In genomic region chr11:31779268-31779879, GRCh38 we compare ENCODE assay signal across 16 cellular contexts. TPM values are rescaled to one million over a fixed set of nuclear protein-coding genes. Genes with fewer than 3 reads are reported as not detected.
A peak's percentile ranks its signal among the peaks of the same experiment; 100 is the strongest.
DNase-seq lines count a peak whose midpoint lies in the region; ATAC-seq, FAIRE-seq and TF ChIP-seq lines count a peak whose summit lies in the region.
"Had no signal": no experiment of that assay in that cellular context is flagged by ENCODE, and none has a peak within 500 bp of the region (broad histone marks: within the 10 kb centered on the region; RNA-seq: fewer than 3 reads in every experiment).

No MANE protein-coding gene starts in this region.

- no peak for TF ChIP-seq CTCF in WTC11 (IDR thresholded peaks at IDR 0.05)
- TF ChIP-seq CTCF in HepG2 (CRISPR knock-in tag; IDR thresholded peaks at IDR 0.05), result no peak

- no peaks in the 10 kb centered on the region for H3K36me3 ChIP-seq in HepG2 (replicated peaks in 1 of 2; ENCODE audit: control insufficient read depth in 1 of 2, insufficient read depth in 2 of 2, low read length in 2 of 2)

- H4K20me1 ChIP-seq in HepG2 (ENCODE audit: insufficient read depth, low read length), result no peaks in the 10 kb centered on the region

- no peaks in the 10 kb centered on the region for H3K4me1 ChIP-seq in HepG2 (ENCODE audit: insufficient read depth, low read length)

- no peak for FAIRE-seq in HepG2 (lab: Jason Lieb, UNC)

- intact Hi-C loops in HepG2 (cut with micrococcal nuclease; ENCODE audit: unreplicated experiment), result no loop called here

- no peak for TF ChIP-seq POLR2A in HepG2 (IDR thresholded peaks at IDR 0.05; ENCODE audit: insufficient read depth in 1 of 2, low read depth in 2 of 2, low read length in 2 of 2)

- WGBS in HepG2 (ENCODE audit: low lambda C conversion rate), result 85% methylated on average over 7 of the region's 7 CpGs

- H3K9ac ChIP-seq in HepG2 (ENCODE audit: insufficient read depth, low read depth, low read length), result no peak overlapping the region

- H2AFZ ChIP-seq in HepG2 (ENCODE audit: low read length), result no peak overlapping the region

- BruUV-seq in HepG2 (replicated peaks; lab: Mats Ljungman, UMichigan), result no TSS peak

- H3K27me3 ChIP-seq in HepG2 (ENCODE audit: control insufficient read depth in 1 of 2, insufficient read depth in 2 of 2, low read length in 2 of 2), result no peaks in the 10 kb centered on the region

- H3K4me3 ChIP-seq in HepG2 (replicated peaks in 1 of 3; ENCODE audit: insufficient read depth in 1 of 3, low read depth in 2 of 3, low read length in 3 of 3), result no peak overlapping the region

- H3K27ac ChIP-seq in HepG2 (ENCODE audit: extremely low read length, insufficient read depth, low read length), result no peak overlapping the region
- H3K27ac ChIP-seq: 22Rv1 had no signal

- TF ChIP-seq EP300 in HepG2 (IDR thresholded peaks at IDR 0.05; ENCODE audit: low read depth in 2 of 2, low read length in 2 of 2), result no peak
- TF ChIP-seq EP300 in HepG2 (CRISPR knock-in tag; IDR thresholded peaks at IDR 0.05; ENCODE audit: borderline replicate concordance), result no peak

- H3K9me3 ChIP-seq in HepG2 (ENCODE audit: low read length), result no peaks in the 10 kb centered on the region

- H3K36me3 Mint-ChIP-seq in WTC11, result 0 out of 2 replicates have a peak, but pooled peaks cover 4% of the 10 kb centered on the region
- H3K36me3 Mint-ChIP-seq: natural killer cell treated with Interleukin-12 subunit alpha and Interleukin-12 subunit beta and Interleukin-15 and Interleukin-18, amount 100 ng/mL, for 72 hours; stimulated activated effector memory CD8-positive, alpha-beta T cell treated with anti-CD3 and anti-CD28 coated beads, Interleukin-12 subunit alpha, Interleukin-12 subunit beta, amount 100 ng/mL, for 72 hours had no signal

- peak overlapping the region; percentile 84 for H3K27ac Mint-ChIP-seq in WTC11
- H3K27ac Mint-ChIP-seq: natural killer cell treated with Interleukin-12 subunit alpha and Interleukin-12 subunit beta and Interleukin-15 and Interleukin-18, amount 100 ng/mL, for 72 hours; stimulated activated effector memory CD8-positive, alpha-beta T cell treated with anti-CD3 and anti-CD28 coated beads, Interleukin-12 subunit alpha, Interleukin-12 subunit beta, amount 100 ng/mL, for 72 hours had no signal

- H3K79me2 ChIP-seq in HepG2 (ENCODE audit: insufficient read depth, low read length), result no peaks in the 10 kb centered on the region

- H3K4me2 ChIP-seq in HepG2 (ENCODE audit: low read depth, low read length), result no peak overlapping the region

- peaks cover 5% of the 10 kb centered on the region for H3K4me1 Mint-ChIP-seq in WTC11
- H3K4me1 Mint-ChIP-seq: stimulated activated effector memory CD8-positive, alpha-beta T cell treated with anti-CD3 and anti-CD28 coated beads, Interleukin-12 subunit alpha, Interleukin-12 subunit beta, amount 100 ng/mL, for 72 hours had no signal

- CTCF ChIA-PET in WTC11 (lab: Charles Lee) (interaction anchor here (1.0 to 1.4 kb wide), 2 partner anchors 19 to 179 kb away, joined by 3 to 4 read pairs; no protein-coding TSS in a partner anchor), HepG2 (lab: Yijun Ruan, JAX; ENCODE audit: low intra/inter-chr PET ratio, low total read pairs) (no interaction called here)

- H3K27me3 Mint-ChIP-seq in WTC11 (ENCODE audit: low read depth), result no peaks in the 10 kb centered on the region
- H3K27me3 Mint-ChIP-seq: natural killer cell treated with Interleukin-12 subunit alpha and Interleukin-12 subunit beta and Interleukin-15 and Interleukin-18, amount 100 ng/mL, for 72 hours had no signal

- POLR2A ChIA-PET in WTC11 (lab: Charles Lee) (no interaction called here), HepG2 (lab: Yijun Ruan, JAX) (no interaction called here)

- TF ChIP-seq RAD21 in HepG2 (CRISPR knock-in tag; IDR thresholded peaks at IDR 0.05), result no peak

- in situ Hi-C loops in HepG2 (cut with HindIII; ENCODE audit: extremely low pct_ligation_motif_present, low pct_unique_long_range_greater_than_20kb), result no loop called here

- H3K9me3 Mint-ChIP-seq in WTC11, result peaks cover 6% of the 10 kb centered on the region
- H3K9me3 Mint-ChIP-seq: natural killer cell treated with Interleukin-12 subunit alpha and Interleukin-12 subunit beta and Interleukin-15 and Interleukin-18, amount 100 ng/mL, for 72 hours; stimulated activated effector memory CD8-positive, alpha-beta T cell treated with anti-CD3 and anti-CD28 coated beads, Interleukin-12 subunit alpha, Interleukin-12 subunit beta, amount 100 ng/mL, for 72 hours had no signal

- ATAC-seq in WTC11 (no peak), HepG2 (no peak)
- ATAC-seq: natural killer cell treated with Interleukin-12 subunit alpha and Interleukin-12 subunit beta and Interleukin-15 and Interleukin-18, amount 100 ng/mL, for 72 hours; stimulated activated effector memory CD8-positive, alpha-beta T cell treated with anti-CD3 and anti-CD28 coated beads, Interleukin-12 subunit alpha, Interleukin-12 subunit beta, amount 100 ng/mL, for 72 hours had no signal

- DNase-seq in NCI-H2171 treated with DMSO at 0.1 percent for 48 hours (lab: John Stamatoyannopoulos, UW) (peak; percentile 52), NCI-H2171 (lab: John Stamatoyannopoulos, UW) (no peak), WTC11 (ENCODE audit: low spot score) (no peak), glomerular visceral epithelial cell (ENCODE audit: extremely low spot score) (peak; percentile 53), stromal cell of bone marrow (ENCODE audit: low read depth) (peak; percentile 42), HuH-7.5 (ENCODE audit: low spot score) (no peak), HepG2 (ENCODE audit: low spot score) (no peak)
- DNase-seq in activated CD8-positive, alpha-beta memory T cell treated with anti-CD3 and anti-CD28 coated beads, Interleukin-2, amount 50 U/mL, for 4 hours, result no peak
- DNase-seq: activated naive CD4-positive, alpha-beta T cell treated with Interleukin-2 at 50 U/mL for 16 hours; DMS153; effector CD8-positive, alpha-beta T cell; NCI-H526 treated with DMSO at 0.1 percent for 48 hours; SW 1271 had no signal

- no peak overlapping the region for H3K4me3 Mint-ChIP-seq in WTC11
- H3K4me3 Mint-ChIP-seq: natural killer cell treated with Interleukin-12 subunit alpha and Interleukin-12 subunit beta and Interleukin-15 and Interleukin-18, amount 100 ng/mL, for 72 hours; stimulated activated effector memory CD8-positive, alpha-beta T cell treated with anti-CD3 and anti-CD28 coated beads, Interleukin-12 subunit alpha, Interleukin-12 subunit beta, amount 100 ng/mL, for 72 hours had no signal

TF ChIP-seq in WTC11, 78 proteins besides CTCF, POLR2A, EP300 and RAD21 (continues in another document):
- TF ChIP-seq ATF2 (CRISPR knock-in tag; IDR thresholded peaks at IDR 0.05; ENCODE audit: borderline replicate concordance, low read depth) (no peak), FOXJ3 (CRISPR knock-in tag; IDR thresholded peaks at IDR 0.05; ENCODE audit: borderline replicate concordance) (no peak)

TF ChIP-seq in HepG2, 621 proteins besides CTCF, POLR2A, EP300 and RAD21 (continues in another document):
- TF ChIP-seq U2AF2 (IDR thresholded peaks at IDR 0.05; ENCODE audit: low read depth, low read length) (no peak), ZBTB21 (CRISPR knock-in tag; IDR thresholded peaks at IDR 0.05) (no peak), PRMT3 (CRISPR knock-in tag; IDR thresholded peaks at IDR 0.05; ENCODE audit: borderline replicate concordance, low read depth) (no peak), ZSCAN31 (CRISPR knock-in tag; IDR thresholded peaks at IDR 0.05; ENCODE audit: low read depth) (no peak), IKZF1 (IDR thresholded peaks at IDR 0.05) (no peak), HOXD1 (CRISPR knock-in tag; IDR thresholded peaks at IDR 0.05) (no peak), ZNF280B (CRISPR knock-in tag; IDR thresholded peaks at IDR 0.05; ENCODE audit: borderline replicate concordance) (no peak), ETV5 (CRISPR knock-in tag; IDR thresholded peaks at IDR 0.05; ENCODE audit: borderline replicate concordance) (no peak), EED (CRISPR knock-in tag; IDR thresholded peaks at IDR 0.05) (no peak), SMAD3 (CRISPR knock-in tag; IDR thresholded peaks at IDR 0.05) (no peak)

RNA-seq across cellular contexts. Expression of gene PAX6, which starts 31.7 kb away (rescaled TPM):
- total RNA-seq in WTC11 (2021), result 0.18 to 3.3 TPM (median 0.30 TPM) in 3 replicates
- total RNA-seq in HepG2 (2016; rRNA removed; fragmentation: Illumina TruSeq; extraction: Trizol), result 0.15 TPM in 1 of 2 replicates, not detected in the other
- total RNA-seq in HepG2 (2016; cell fraction: cytosol; rRNA removed; fragmentation: Illumina TruSeq; extraction: Trizol; ENCODE audit: low read depth), result 0.20 TPM in 1 of 2 replicates, not detected in the other
- total RNA-seq in HepG2 (2016; cell fraction: insoluble cytoplasmic fraction; rRNA removed; fragmentation: Illumina TruSeq; extraction: Trizol), result 0.15 TPM in 1 of 2 replicates, not detected in the other
- 0.19 and 0.21 TPM in 2 replicates for total RNA-seq in HepG2 (2016; cell fraction: membrane; rRNA removed; fragmentation: Illumina TruSeq; extraction: Trizol)
- 0.28 TPM in 1 of 2 replicates, not detected in the other for total RNA-seq in HepG2 (2016; cell fraction: nucleus; rRNA removed; fragmentation: Illumina TruSeq; extraction: Trizol)
- 0.67 and 1.1 TPM in 2 replicates for polyA plus RNA-seq in HepG2 (2011; rRNA removed)
- polyA plus RNA-seq in HepG2 (2011; cell fraction: cytosol; rRNA removed), result 0.79 and 0.93 TPM in 2 replicates
- 2.4 and 2.6 TPM in 2 replicates for polyA plus RNA-seq in HepG2 (2011; cell fraction: nucleus; rRNA removed)
- 0.09 and 0.31 TPM in 2 replicates for polyA plus RNA-seq in HepG2 (2012)
- polyA plus RNA-seq in HepG2 (2016; cell fraction: cytosol; fragmentation: Illumina TruSeq; extraction: Trizol; ENCODE audit: low read depth), result 0.29 TPM in 1 of 2 replicates, not detected in the other
- polyA plus RNA-seq in HepG2 (2016; cell fraction: insoluble cytoplasmic fraction; fragmentation: Illumina TruSeq; extraction: Trizol; ENCODE audit: low read depth), result 0.34 TPM in 1 of 2 replicates, not detected in the other
- polyA plus RNA-seq in HepG2 (2016; cell fraction: membrane; fragmentation: Illumina TruSeq; extraction: Trizol; ENCODE audit: low read depth), result 0.21 TPM in 1 of 2 replicates, not detected in the other
- 0.31 and 0.36 TPM in 2 replicates for polyA plus RNA-seq in HepG2 (2016; cell fraction: nucleus; fragmentation: Illumina TruSeq; extraction: Trizol; ENCODE audit: insufficient read depth, low read depth)
- 2.3 and 18.4 TPM in 2 replicates for polyA minus RNA-seq in HepG2 (2011; rRNA and poly(A)+ RNA removed; ENCODE audit: low replicate concordance)
- 0.69 TPM in 1 of 2 replicates, not detected in the other for polyA minus RNA-seq in HepG2 (2011; cell fraction: cytosol; rRNA and poly(A)+ RNA removed)
- 1.5 and 2.3 TPM in 2 replicates for polyA minus RNA-seq in HepG2 (2011; cell fraction: nucleus; rRNA and poly(A)+ RNA removed)
- total RNA-seq: natural killer cell treated with Interleukin-12 subunit alpha and Interleukin-12 subunit beta and Interleukin-15 and Interleukin-18, amount 100 ng/mL, for 72 hours had no signal

Comparison
In these comparisons a context has a peak if more than half of its experiments do, and no peak if none do; other contexts are left out.
1. DNase-seq: peak in NCI-H2171 treated with DMSO at 0.1 percent for 48 hours (single experiment), glomerular visceral epithelial cell (single experiment) and stromal cell of bone marrow (single experiment); none in NCI-H2171 (single experiment), WTC11 (single experiment), activated CD8-positive, alpha-beta memory T cell treated with anti-CD3 and anti-CD28 coated beads, Interleukin-2, amount 50 U/mL, for 4 hours (single experiment), HuH-7.5 (single experiment) and HepG2 (single experiment).